Comparison of ENCODE assay signal across 8 cellular contexts in genomic region chr4:26081795-26082498, GRCh38.
DNase-seq lines count a peak whose midpoint lies in the region; ATAC-seq, FAIRE-seq and TF ChIP-seq lines count a peak whose summit lies in the region.

No MANE protein-coding gene starts in this region.

- TF ChIP-seq POLR2A in breast epithelium (IDR thresholded peaks at IDR 0.05) (no peak), tibial nerve (IDR thresholded peaks at IDR 0.05) (no peak)

- H3K4me1 ChIP-seq in breast epithelium (no peaks in the 10 kb centered on the region), tibial nerve (peaks cover 0 to 26% (median 3%) of the 10 kb centered on the region in 4 donors)

- DNase-seq in GF-D8 (lab: John Stamatoyannopoulos, UW) (peak; percentile 46), HTR-8/SVneo (ENCODE audit: insufficient read length, low spot score) (peak; percentile 39), NOMO-1 treated with DMSO at 0.1 percent for 48 hours (lab: John Stamatoyannopoulos, UW; ENCODE audit: unreplicated experiment) (peak; percentile 57), breast epithelium (ENCODE audit: low spot score in 2 of 2) (no peak), kidney tubule cell (ENCODE audit: low spot score) (peak; percentile 53), tibial nerve (ENCODE audit: low spot score in 2 of 2) (no peak), nucleus accumbens (lab: John Stamatoyannopoulos, UW) (no peak), omental fat pad (ENCODE audit: low spot score) (no peak)

- H3K27me3 ChIP-seq in breast epithelium (no peaks in the 10 kb centered on the region), tibial nerve (no peaks in the 10 kb centered on the region)

- H3K36me3 ChIP-seq in breast epithelium (no peaks in the 10 kb centered on the region), tibial nerve (no peaks in the 10 kb centered on the region)

- H3K9me3 ChIP-seq in breast epithelium, result no peaks in the 10 kb centered on the region
- no peaks in the 10 kb centered on the region for H3K9me3 ChIP-seq in tibial nerve

- intact Hi-C loops in breast epithelium (cut with DNase I; ENCODE audit: low total_unique reads), result no loop called here

- TF ChIP-seq CTCF in breast epithelium (IDR thresholded peaks at IDR 0.05), result peak; percentile 54 to 62 (median 56)
- peak; percentile 51 to 73 (median 67) for TF ChIP-seq CTCF in tibial nerve (IDR thresholded peaks at IDR 0.05)
- TF ChIP-seq CTCF in omental fat pad (IDR thresholded peaks at IDR 0.05), result no peak

- no peak for TF ChIP-seq EP300 in tibial nerve (IDR thresholded peaks at IDR 0.05)

- H3K27ac ChIP-seq in breast epithelium (no peak overlapping the region), tibial nerve (no peak overlapping the region)

- 49 to 51% methylated on average over 6 of the region's 6 CpGs for WGBS in tibial nerve, 2 donors

- H3K4me3 ChIP-seq in breast epithelium, result no peak overlapping the region
- H3K4me3 ChIP-seq in tibial nerve, result no peak overlapping the region

- no peak for FAIRE-seq in HTR-8/SVneo (lab: Jason Lieb, UNC)

- no peak for ATAC-seq in omental fat pad (ENCODE audit: low FRiP score)

Comparison
In these comparisons a context has a peak if more than half of its experiments do, and no peak if none do; other contexts are left out.
1. DNase-seq: peak in GF-D8 (single experiment), HTR-8/SVneo (single experiment), NOMO-1 treated with DMSO at 0.1 percent for 48 hours (single experiment) and kidney tubule cell (single experiment); none in breast epithelium (0 of 2), tibial nerve (0 of 2), nucleus accumbens (0 of 56) and omental fat pad (single experiment).
2. CTCF ChIP-seq: peak in breast epithelium (3 of 3) and tibial nerve (5 of 5); none in omental fat pad (0 of 3).